In genomic region chr19:18499055-18499775, GRCh38 we compare ENCODE assay signal across 1 cellular context.
TF ChIP-seq lines count a peak whose summit lies in the region.

No MANE protein-coding gene starts in this region.

TF ChIP-seq in GM23338, 12 proteins besides CTCF, POLR2A, EP300 and RAD21 (continued from another document):
- TF ChIP-seq REST (IDR thresholded peaks at IDR 0.05; ENCODE audit: unreplicated experiment) (no peak), STAT1 (IDR thresholded peaks at IDR 0.05; ENCODE audit: unreplicated experiment) (no peak), NANOG (IDR thresholded peaks at IDR 0.05; ENCODE audit: borderline replicate concordance) (no peak), ZNF114 (CRISPR knock-in tag; IDR thresholded peaks at IDR 0.05) (no peak), ETS1 (IDR thresholded peaks at IDR 0.05) (no peak), ZNF462 (CRISPR knock-in tag; IDR thresholded peaks at IDR 0.05) (no peak), POLR2AphosphoS5 (IDR thresholded peaks at IDR 0.05; ENCODE audit: low read depth) (no peak), ZNF331 (CRISPR knock-in tag; IDR thresholded peaks at IDR 0.05; ENCODE audit: low read depth) (no peak)
TF ChIP-seq in GM23338: peak in this region for 0.
